ENCODE assay signal across 1 cellular context in genomic region chr15:45376967-45377629, GRCh38.
TF ChIP-seq lines count a peak whose summit lies in the region.

No MANE protein-coding gene starts in this region.

TF ChIP-seq in A549, 52 proteins besides CTCF, POLR2A, EP300 and RAD21 (continued from another document):
- TF ChIP-seq ZSCAN20 (CRISPR knock-in tag; IDR thresholded peaks at IDR 0.05), result no peak
- TF ChIP-seq REST (IDR thresholded peaks at IDR 0.05), result no peak
- TF ChIP-seq PHF8 (IDR thresholded peaks at IDR 0.05; ENCODE audit: borderline replicate concordance, low read depth), result no peak
- no peak for TF ChIP-seq MAFK (IDR thresholded peaks at IDR 0.05; ENCODE audit: partially characterized antibody)
- TF ChIP-seq HOXA7 (CRISPR knock-in tag; IDR thresholded peaks at IDR 0.05), result no peak
- no peak for TF ChIP-seq E2F6 (IDR thresholded peaks at IDR 0.05; ENCODE audit: borderline replicate concordance, low read depth)
- TF ChIP-seq HOXB13 (CRISPR knock-in tag; IDR thresholded peaks at IDR 0.05; ENCODE audit: low read depth), result no peak
- no peak for TF ChIP-seq FOSB (CRISPR knock-in tag; IDR thresholded peaks at IDR 0.05)
- TF ChIP-seq ZNF302 (CRISPR knock-in tag; IDR thresholded peaks at IDR 0.05), result no peak
- no peak for TF ChIP-seq CBX8 (IDR thresholded peaks at IDR 0.05)
TF ChIP-seq in A549: peak in this region for 0.
